Comparison of ENCODE assay signal across 31 cellular contexts in genomic region chr12:44526655-44527199, GRCh38.
A peak's percentile ranks its signal among the peaks of the same experiment; 100 is the strongest.
DNase-seq lines count a peak whose midpoint lies in the region; ATAC-seq and TF ChIP-seq lines count a peak whose summit lies in the region.
"Had no signal": no experiment of that assay in that cellular context is flagged by ENCODE, and none has a peak within 500 bp of the region (broad histone marks: within the 10 kb centered on the region; RNA-seq: fewer than 3 reads in every experiment).

No MANE protein-coding gene starts in this region.

- no peaks in the 10 kb centered on the region for H3F3A ChIP-seq in OCI-LY1 (ENCODE audit: insufficient read depth, low read length)

- H3K36me3 Mint-ChIP-seq in glutamatergic neuron (ENCODE audit: unreplicated experiment) = no peaks in the 10 kb centered on the region
- H3K36me3 Mint-ChIP-seq in type B pancreatic cell = no peaks in the 10 kb centered on the region
- peaks cover 40% of the 10 kb centered on the region for H3K36me3 Mint-ChIP-seq in CD8-positive, alpha-beta T cell
- H3K36me3 Mint-ChIP-seq in natural killer cell = no peaks in the 10 kb centered on the region
- H3K36me3 Mint-ChIP-seq: brain had no signal

- DNase-seq in glutamatergic neuron = no peak
- DNase-seq in type B pancreatic cell (ENCODE audit: extremely low spot score, unreplicated experiment) = no peak
- no peak for DNase-seq in GM03348 (ENCODE audit: low spot score)
- no peak for DNase-seq in CD8-positive, alpha-beta T cell
- DNase-seq in natural killer cell = no peak
- DNase-seq: activated CD4-positive, alpha-beta T cell treated with anti-CD3 and anti-CD28 coated beads for 1 hour; activated CD8-positive, alpha-beta memory T cell treated with anti-CD3 and anti-CD28 coated beads, Interleukin-2, amount 50 U/mL, for 48 hours; activated CD8-positive, alpha-beta T cell treated with anti-CD3 and anti-CD28 coated beads for 36 hours; activated naive CD4-positive, alpha-beta T cell treated with anti-CD3 and anti-CD28 coated beads for 36 hours; COR-L47; dermis blood vessel endothelial cell; DMS53; foreskin melanocyte; immature natural killer cell; left cardiac atrium; mesenchymal stem cell; NCI-H1417 treated with DMSO at 0.1 percent for 48 hours; NCI-H2081 treated with DMSO at 0.1 percent for 48 hours; NCI-H226; NCI-H69; posterior cingulate gyrus; right cardiac atrium; SHP77; stomach; T-helper 17 cell had no signal

- no peaks in the 10 kb centered on the region for H4K20me1 ChIP-seq in OCI-LY1 (ENCODE audit: insufficient read depth, low read length)
- H4K20me1 ChIP-seq: BLaER1 had no signal

- no peak overlapping the region for H3K4me3 ChIP-seq in OCI-LY1 (ENCODE audit: low read depth, low read length, poor library complexity, severe bottlenecking)
- no peak overlapping the region for H3K4me3 ChIP-seq in CD8-positive, alpha-beta T cell (ENCODE audit: low read depth, low read length)
- H3K4me3 ChIP-seq: BLaER1, stomach had no signal

- intact Hi-C loops in CD8-positive, alpha-beta T cell (cut with DNase I, micrococcal nuclease) = no loop called here
- intact Hi-C loops in natural killer cell (cut with micrococcal nuclease) = no loop called here

- no peaks in the 10 kb centered on the region for H3K9me3 ChIP-seq in OCI-LY1 (ENCODE audit: low read length)
- no peaks in the 10 kb centered on the region for H3K9me3 ChIP-seq in CD8-positive, alpha-beta T cell (ENCODE audit: low read length)
- H3K9me3 ChIP-seq: BLaER1, stomach had no signal

- H3K4me1 Mint-ChIP-seq in glutamatergic neuron (ENCODE audit: low read depth, unreplicated experiment) = peaks cover 2% of the 10 kb centered on the region
- H3K4me1 Mint-ChIP-seq in type B pancreatic cell (ENCODE audit: unreplicated experiment) = no peaks in the 10 kb centered on the region
- H3K4me1 Mint-ChIP-seq in CD8-positive, alpha-beta T cell (ENCODE audit: low read depth) = no peaks in the 10 kb centered on the region
- H3K4me1 Mint-ChIP-seq in natural killer cell = no peaks in the 10 kb centered on the region
- H3K4me1 Mint-ChIP-seq: immature natural killer cell had no signal

- no peak overlapping the region for H2AFZ ChIP-seq in OCI-LY1 (ENCODE audit: low read length)

- POLR2A ChIA-PET in CD8-positive, alpha-beta T cell (lab: Charles Lee) = no interaction called here

- no peaks in the 10 kb centered on the region for H3K79me2 ChIP-seq in OCI-LY1 (ENCODE audit: insufficient read depth, low read length)

- H3K27me3 Mint-ChIP-seq in glutamatergic neuron (ENCODE audit: unreplicated experiment) (no peaks in the 10 kb centered on the region), type B pancreatic cell (no peaks in the 10 kb centered on the region), natural killer cell (ENCODE audit: low read depth in 2 of 2) (no peaks in the 10 kb centered on the region)
- H3K27me3 Mint-ChIP-seq in CD8-positive, alpha-beta T cell (ENCODE audit: low read depth) = no peaks in the 10 kb centered on the region
- H3K27me3 Mint-ChIP-seq: activated CD8-positive, alpha-beta T cell treated with anti-CD3 and anti-CD28 coated beads for 36 hours; brain; T-helper 17 cell had no signal

- H3K27ac Mint-ChIP-seq in glutamatergic neuron (ENCODE audit: unreplicated experiment) = no peak overlapping the region
- H3K27ac Mint-ChIP-seq in type B pancreatic cell = no peak overlapping the region
- no peak overlapping the region for H3K27ac Mint-ChIP-seq in CD8-positive, alpha-beta T cell
- no peak overlapping the region for H3K27ac Mint-ChIP-seq in natural killer cell
- H3K27ac Mint-ChIP-seq: activated naive CD4-positive, alpha-beta T cell treated with anti-CD3 and anti-CD28 coated beads for 36 hours; brain; immature natural killer cell; T-helper 17 cell had no signal

- H3K27me3 ChIP-seq in OCI-LY1 (ENCODE audit: insufficient read depth, low read length) = no peaks in the 10 kb centered on the region
- no peaks in the 10 kb centered on the region for H3K27me3 ChIP-seq in CD8-positive, alpha-beta T cell (ENCODE audit: insufficient read depth, low read length)
- H3K27me3 ChIP-seq: BLaER1, stomach had no signal

- no peak overlapping the region for H3K4me2 ChIP-seq in OCI-LY1 (ENCODE audit: low read length)
- H3K4me2 ChIP-seq: BLaER1, KMS-11 had no signal

- CTCF ChIA-PET in CD8-positive, alpha-beta T cell (lab: Charles Lee) = no interaction called here

- H3K36me3 ChIP-seq in OCI-LY1 (ENCODE audit: insufficient read depth, low read length) = peaks cover 19% of the 10 kb centered on the region; the same call in 1 of the 2 replicates
- H3K36me3 ChIP-seq in CD8-positive, alpha-beta T cell (ENCODE audit: insufficient read depth, low read length) = peaks cover 5% of the 10 kb centered on the region
- H3K36me3 ChIP-seq: BLaER1, stomach had no signal

- H3K27ac ChIP-seq in OCI-LY1 (ENCODE audit: low read depth, low read length, poor library complexity, severe bottlenecking) = no peak overlapping the region
- no peak overlapping the region for H3K27ac ChIP-seq in CD8-positive, alpha-beta T cell (ENCODE audit: low read depth, low read length)
- H3K27ac ChIP-seq: BLaER1, KMS-11, stomach had no signal

- no peak overlapping the region for H3K9ac ChIP-seq in OCI-LY1 (ENCODE audit: low read length)
- H3K9ac ChIP-seq: BLaER1, KMS-11 had no signal

- H3K9me2 ChIP-seq in OCI-LY1 (ENCODE audit: low read depth, low read length) = no peaks in the 10 kb centered on the region

- TF ChIP-seq CTCF in GM12872 (IDR thresholded peaks at IDR 0.05; ENCODE audit: insufficient read depth, low read depth, low read length) = peak; percentile 33; the same call in 1 of the 3 replicates
- TF ChIP-seq CTCF in OCI-LY1 (IDR thresholded peaks at IDR 0.05; ENCODE audit: low read length) = peak; percentile 15; the same call in 1 of the 2 replicates
- TF ChIP-seq CTCF in glutamatergic neuron (IDR thresholded peaks at IDR 0.05; ENCODE audit: partially characterized antibody, unreplicated experiment) = peak; percentile 47
- TF ChIP-seq CTCF in type B pancreatic cell (conservative IDR thresholded peaks at IDR 0.05) = peak; percentile 46
- no peak for TF ChIP-seq CTCF in CD8-positive, alpha-beta T cell (IDR thresholded peaks at IDR 0.05)
- no peak for TF ChIP-seq CTCF in natural killer cell (IDR thresholded peaks at IDR 0.05)

- no peak for ATAC-seq in CD8-positive, alpha-beta T cell
- ATAC-seq in natural killer cell = no peak
- ATAC-seq: activated CD8-positive, alpha-beta T cell treated with anti-CD3 and anti-CD28 coated beads for 36 hours; left cardiac atrium; Panc1; right cardiac atrium; T-helper 17 cell had no signal

- no peaks in the 10 kb centered on the region for H3K9me3 Mint-ChIP-seq in glutamatergic neuron (ENCODE audit: unreplicated experiment)
- H3K9me3 Mint-ChIP-seq in type B pancreatic cell = no peaks in the 10 kb centered on the region
- H3K9me3 Mint-ChIP-seq in CD8-positive, alpha-beta T cell = no peaks in the 10 kb centered on the region
- peaks cover 3 to 5% of the 10 kb centered on the region in 2 donors for H3K9me3 Mint-ChIP-seq in natural killer cell
- H3K9me3 Mint-ChIP-seq: activated CD8-positive, alpha-beta T cell treated with anti-CD3 and anti-CD28 coated beads for 36 hours; activated naive CD4-positive, alpha-beta T cell treated with anti-CD3 and anti-CD28 coated beads for 36 hours; brain had no signal

- H3K4me1 ChIP-seq in OCI-LY1 (ENCODE audit: insufficient read depth, low read length, severe bottlenecking) = peaks cover 16% of the 10 kb centered on the region
- H3K4me1 ChIP-seq in CD8-positive, alpha-beta T cell (ENCODE audit: insufficient read depth, low read length) = no peaks in the 10 kb centered on the region
- H3K4me1 ChIP-seq: BLaER1, stomach had no signal

- H3K4me3 Mint-ChIP-seq in glutamatergic neuron (ENCODE audit: unreplicated experiment) (no peak overlapping the region), type B pancreatic cell (no peak overlapping the region), natural killer cell (no peak overlapping the region)
- no peak overlapping the region for H3K4me3 Mint-ChIP-seq in CD8-positive, alpha-beta T cell
- H3K4me3 Mint-ChIP-seq: activated CD8-positive, alpha-beta T cell treated with anti-CD3 and anti-CD28 coated beads for 36 hours; activated naive CD4-positive, alpha-beta T cell treated with anti-CD3 and anti-CD28 coated beads for 36 hours; brain; immature natural killer cell; T-helper 17 cell had no signal

Comparison
In these comparisons a context has a peak if more than half of its experiments do, and no peak if none do; other contexts are left out.
1. CTCF ChIP-seq: peak in GM12872 (single experiment), OCI-LY1 (single experiment), glutamatergic neuron (single experiment) and type B pancreatic cell (single experiment); none in CD8-positive, alpha-beta T cell (single experiment) and natural killer cell (single experiment).